2 cellular contexts compared by ENCODE assay signal in genomic region chr10:33829899-33830298, GRCh38.
A peak's percentile ranks its signal among the peaks of the same experiment; 100 is the strongest.
ATAC-seq and TF ChIP-seq lines count a peak whose summit lies in the region.
"Not testable (repeated sequence)": the region's sequence is repeated elsewhere in the genome, so short reads cannot be mapped to it uniquely, and the experiment has no call there.

No MANE protein-coding gene starts in this region.

- not testable (repeated sequence) for H3K4me3 ChIP-seq in HEK293 (ENCODE audit: low read depth, low read length)

- not testable (repeated sequence) for H3K27ac ChIP-seq in HEK293 (ENCODE audit: extremely low read depth, low read depth, low read length)

- H3K4me1 ChIP-seq in HEK293 (ENCODE audit: control insufficient read depth, insufficient read depth, low read length), result not testable (repeated sequence)

- H3K9me3 ChIP-seq in HEK293 (ENCODE audit: control insufficient read depth, insufficient read depth, low read depth, low read length), result not testable (repeated sequence)

- not testable (repeated sequence) for H3K36me3 ChIP-seq in HEK293 (ENCODE audit: control insufficient read depth in 2 of 2, insufficient read depth in 1 of 2, low read length in 2 of 2)

- CTCF ChIA-PET in HEK293 (lab: Yijun Ruan, JAX), result not testable (repeated sequence)

- not testable (repeated sequence) for ATAC-seq in SK-N-SH treated with all-trans-retinoic acid at 6 μM for 48 hours

- not testable (repeated sequence) for TF ChIP-seq CTCF in HEK293 (tag by site-specific recombination; IDR thresholded peaks at IDR 0.05)

- POLR2A ChIA-PET in HEK293 (lab: Yijun Ruan, JAX), result not testable (repeated sequence)

TF ChIP-seq in HEK293, 187 proteins besides CTCF, POLR2A, EP300 and RAD21:
- 0 out of 2 replicates have a peak, but pooled peaks have one; percentile 48 for TF ChIP-seq ZNF580 (tag by site-specific recombination; IDR thresholded peaks at IDR 0.05)
- peak; percentile 93 for TF ChIP-seq ZNF146 (tag by site-specific recombination; IDR thresholded peaks at IDR 0.05)

TF ChIP-seq in SK-N-SH treated with all-trans-retinoic acid at 6 μM for 48 hours, 23 proteins besides CTCF, POLR2A, EP300 and RAD21:
- TF ChIP-seq ZNF8 (CRISPR knock-in tag; IDR thresholded peaks at IDR 0.05), result peak; percentile 62; the same call in 1 of the 2 replicates
